Comparison of ENCODE assay signal across 1 cellular context in the genomic region with DNA sequence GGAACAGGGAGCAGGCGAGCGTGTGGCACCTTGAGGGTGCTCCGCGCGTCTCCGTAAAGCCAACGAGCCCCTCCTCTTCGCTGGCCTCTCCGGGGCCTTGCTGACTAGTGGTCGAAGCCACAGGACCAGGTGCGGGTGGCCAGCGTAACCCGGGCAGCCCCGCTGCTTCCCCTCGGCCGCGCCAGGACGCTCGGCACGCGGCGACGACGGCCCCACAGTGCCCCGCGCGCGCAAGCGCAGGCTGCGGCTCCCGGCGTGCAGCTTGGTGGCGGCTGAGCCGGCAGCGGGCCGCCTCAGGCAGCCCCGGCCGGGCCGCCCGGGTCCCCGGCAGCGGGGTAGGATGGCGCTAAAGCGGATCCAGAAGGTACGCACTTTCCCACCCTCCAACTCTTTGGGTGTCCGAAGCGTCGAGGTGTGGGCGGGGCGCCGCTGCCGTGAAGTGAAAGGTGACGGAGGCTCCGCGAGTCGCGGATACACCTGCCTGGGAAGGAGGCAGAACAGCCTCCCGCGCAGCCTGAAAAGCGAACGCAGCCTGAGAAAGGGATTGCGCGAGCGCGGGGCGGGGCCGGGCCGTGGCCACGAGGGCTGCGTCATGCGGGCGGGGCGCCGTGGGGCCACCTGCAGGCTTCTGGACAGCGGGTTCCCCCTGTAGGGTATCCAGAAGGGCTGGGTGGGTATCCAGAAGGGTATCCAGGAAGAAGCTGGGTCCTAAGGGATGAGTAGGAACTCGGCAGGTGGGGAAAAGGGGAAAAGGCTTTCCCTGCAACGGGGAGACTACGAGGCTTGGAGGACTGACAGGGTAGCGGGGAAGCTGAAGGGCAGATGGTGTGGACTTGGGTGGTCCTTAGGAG.
TF ChIP-seq lines count a peak whose summit lies in the region.

A gene (plus strand): TSS at position 244 of the 851 bp plus-strand sequence. CDS start 97 bp downstream, at position 341.

TF ChIP-seq in HepG2, 621 proteins besides CTCF, POLR2A, EP300 and RAD21 (continued from another document and continues in another):
- TF ChIP-seq, protein P1, sequence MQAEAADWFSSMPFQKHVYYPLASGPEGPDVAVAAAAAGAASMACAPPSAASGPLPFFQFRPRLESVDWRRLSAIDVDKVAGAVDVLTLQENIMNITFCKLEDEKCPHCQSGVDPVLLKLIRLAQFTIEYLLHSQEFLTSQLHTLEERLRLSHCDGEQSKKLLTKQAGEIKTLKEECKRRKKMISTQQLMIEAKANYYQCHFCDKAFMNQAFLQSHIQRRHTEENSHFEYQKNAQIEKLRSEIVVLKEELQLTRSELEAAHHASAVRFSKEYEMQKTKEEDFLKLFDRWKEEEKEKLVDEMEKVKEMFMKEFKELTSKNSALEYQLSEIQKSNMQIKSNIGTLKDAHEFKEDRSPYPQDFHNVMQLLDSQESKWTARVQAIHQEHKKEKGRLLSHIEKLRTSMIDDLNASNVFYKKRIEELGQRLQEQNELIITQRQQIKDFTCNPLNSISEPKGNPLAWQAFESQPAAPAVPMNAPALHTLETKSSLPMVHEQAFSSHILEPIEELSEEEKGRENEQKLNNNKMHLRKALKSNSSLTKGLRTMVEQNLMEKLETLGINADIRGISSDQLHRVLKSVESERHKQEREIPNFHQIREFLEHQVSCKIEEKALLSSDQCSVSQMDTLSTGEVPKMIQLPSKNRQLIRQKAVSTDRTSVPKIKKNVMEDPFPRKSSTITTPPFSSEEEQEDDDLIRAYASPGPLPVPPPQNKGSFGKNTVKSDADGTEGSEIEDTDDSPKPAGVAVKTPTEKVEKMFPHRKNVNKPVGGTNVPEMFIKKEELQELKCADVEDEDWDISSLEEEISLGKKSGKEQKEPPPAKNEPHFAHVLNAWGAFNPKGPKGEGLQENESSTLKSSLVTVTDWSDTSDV (CRISPR knock-in tag; IDR thresholded peaks at IDR 0.05), result peak; percentile 99
- no peak for TF ChIP-seq HNF4G (IDR thresholded peaks at IDR 0.05; ENCODE audit: borderline replicate concordance, low read depth, low read length)
- TF ChIP-seq HNF4G (CRISPR knock-in tag; IDR thresholded peaks at IDR 0.05; ENCODE audit: borderline replicate concordance, low read depth), result 0 out of 2 replicates have a peak, but pooled peaks have one; percentile 1
- TF ChIP-seq ZFYVE20 (CRISPR knock-in tag; IDR thresholded peaks at IDR 0.05; ENCODE audit: borderline replicate concordance, low read depth), result peak; percentile 73
- TF ChIP-seq, protein P2, sequence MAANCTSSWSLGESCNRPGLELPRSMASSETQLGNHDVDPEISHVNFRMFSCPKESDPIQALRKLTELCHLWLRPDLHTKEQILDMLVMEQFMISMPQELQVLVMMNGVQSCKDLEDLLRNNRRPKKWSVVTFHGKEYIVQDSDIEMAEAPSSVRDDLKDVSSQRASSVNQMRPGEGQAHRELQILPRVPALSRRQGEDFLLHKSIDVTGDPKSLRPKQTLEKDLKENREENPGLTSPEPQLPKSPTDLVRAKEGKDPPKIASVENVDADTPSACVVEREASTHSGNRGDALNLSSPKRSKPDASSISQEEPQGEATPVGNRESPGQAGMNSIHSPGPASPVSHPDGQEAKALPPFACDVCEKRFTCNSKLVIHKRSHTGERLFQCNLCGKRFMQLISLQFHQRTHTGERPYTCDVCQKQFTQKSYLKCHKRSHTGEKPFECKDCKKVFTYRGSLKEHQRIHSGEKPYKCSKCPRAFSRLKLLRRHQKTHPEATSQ (CRISPR knock-in tag; IDR thresholded peaks at IDR 0.05; ENCODE audit: borderline replicate concordance), result peak; percentile 46; the same call in 1 of the 2 replicates
- TF ChIP-seq NFYB (CRISPR knock-in tag; IDR thresholded peaks at IDR 0.05), result no peak
- TF ChIP-seq KAT8 (CRISPR knock-in tag; IDR thresholded peaks at IDR 0.05), result peak; percentile 77
- TF ChIP-seq RBM39 (IDR thresholded peaks at IDR 0.05; ENCODE audit: low read depth, low read length, poor library complexity, severe bottlenecking), result peak; percentile 30
- TF ChIP-seq, protein P3, sequence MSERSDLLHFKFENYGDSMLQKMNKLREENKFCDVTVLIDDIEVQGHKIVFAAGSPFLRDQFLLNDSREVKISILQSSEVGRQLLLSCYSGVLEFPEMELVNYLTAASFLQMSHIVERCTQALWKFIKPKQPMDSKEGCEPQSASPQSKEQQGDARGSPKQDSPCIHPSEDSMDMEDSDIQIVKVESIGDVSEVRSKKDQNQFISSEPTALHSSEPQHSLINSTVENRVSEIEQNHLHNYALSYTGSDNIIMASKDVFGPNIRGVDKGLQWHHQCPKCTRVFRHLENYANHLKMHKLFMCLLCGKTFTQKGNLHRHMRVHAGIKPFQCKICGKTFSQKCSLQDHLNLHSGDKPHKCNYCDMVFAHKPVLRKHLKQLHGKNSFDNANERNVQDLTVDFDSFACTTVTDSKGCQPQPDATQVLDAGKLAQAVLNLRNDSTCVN (CRISPR knock-in tag; IDR thresholded peaks at IDR 0.05; ENCODE audit: borderline replicate concordance), result peak; percentile 93; the same call in 1 of the 2 replicates
- TF ChIP-seq, protein P4, sequence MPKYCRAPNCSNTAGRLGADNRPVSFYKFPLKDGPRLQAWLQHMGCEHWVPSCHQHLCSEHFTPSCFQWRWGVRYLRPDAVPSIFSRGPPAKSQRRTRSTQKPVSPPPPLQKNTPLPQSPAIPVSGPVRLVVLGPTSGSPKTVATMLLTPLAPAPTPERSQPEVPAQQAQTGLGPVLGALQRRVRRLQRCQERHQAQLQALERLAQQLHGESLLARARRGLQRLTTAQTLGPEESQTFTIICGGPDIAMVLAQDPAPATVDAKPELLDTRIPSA (CRISPR knock-in tag; IDR thresholded peaks at IDR 0.05; ENCODE audit: borderline replicate concordance), result no peak; the same call in none of the 2 replicates
- TF ChIP-seq, protein P5, sequence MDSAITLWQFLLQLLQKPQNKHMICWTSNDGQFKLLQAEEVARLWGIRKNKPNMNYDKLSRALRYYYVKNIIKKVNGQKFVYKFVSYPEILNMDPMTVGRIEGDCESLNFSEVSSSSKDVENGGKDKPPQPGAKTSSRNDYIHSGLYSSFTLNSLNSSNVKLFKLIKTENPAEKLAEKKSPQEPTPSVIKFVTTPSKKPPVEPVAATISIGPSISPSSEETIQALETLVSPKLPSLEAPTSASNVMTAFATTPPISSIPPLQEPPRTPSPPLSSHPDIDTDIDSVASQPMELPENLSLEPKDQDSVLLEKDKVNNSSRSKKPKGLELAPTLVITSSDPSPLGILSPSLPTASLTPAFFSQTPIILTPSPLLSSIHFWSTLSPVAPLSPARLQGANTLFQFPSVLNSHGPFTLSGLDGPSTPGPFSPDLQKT (CRISPR knock-in tag; IDR thresholded peaks at IDR 0.05; ENCODE audit: borderline replicate concordance), result no peak
- TF ChIP-seq, protein P6, sequence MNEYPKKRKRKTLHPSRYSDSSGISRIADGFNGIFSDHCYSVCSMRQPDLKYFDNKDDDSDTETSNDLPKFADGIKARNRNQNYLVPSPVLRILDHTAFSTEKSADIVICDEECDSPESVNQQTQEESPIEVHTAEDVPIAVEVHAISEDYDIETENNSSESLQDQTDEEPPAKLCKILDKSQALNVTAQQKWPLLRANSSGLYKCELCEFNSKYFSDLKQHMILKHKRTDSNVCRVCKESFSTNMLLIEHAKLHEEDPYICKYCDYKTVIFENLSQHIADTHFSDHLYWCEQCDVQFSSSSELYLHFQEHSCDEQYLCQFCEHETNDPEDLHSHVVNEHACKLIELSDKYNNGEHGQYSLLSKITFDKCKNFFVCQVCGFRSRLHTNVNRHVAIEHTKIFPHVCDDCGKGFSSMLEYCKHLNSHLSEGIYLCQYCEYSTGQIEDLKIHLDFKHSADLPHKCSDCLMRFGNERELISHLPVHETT (CRISPR knock-in tag; conservative IDR thresholded peaks at IDR 0.05), result peak; percentile 50; the same call in 1 of the 2 replicates
- TF ChIP-seq GABPB1 (CRISPR knock-in tag; IDR thresholded peaks at IDR 0.05), result peak; percentile 74; the same call in 1 of the 2 replicates
- TF ChIP-seq NFKB2 (CRISPR knock-in tag; IDR thresholded peaks at IDR 0.05; ENCODE audit: borderline replicate concordance), result peak; percentile 89; the same call in 1 of the 2 replicates
- no peak for TF ChIP-seq ZNF7 (CRISPR knock-in tag; IDR thresholded peaks at IDR 0.05)
- peak; percentile 77; the same call in 1 of the 2 replicates for TF ChIP-seq HDAC2 (CRISPR knock-in tag; IDR thresholded peaks at IDR 0.05)
- peak; percentile 71; the same call in 1 of the 2 replicates for TF ChIP-seq PRMT3 (CRISPR knock-in tag; IDR thresholded peaks at IDR 0.05; ENCODE audit: borderline replicate concordance, low read depth)
- peak; percentile 95 for TF ChIP-seq YEATS4 (CRISPR knock-in tag; IDR thresholded peaks at IDR 0.05; ENCODE audit: borderline replicate concordance)
- TF ChIP-seq, protein P7, sequence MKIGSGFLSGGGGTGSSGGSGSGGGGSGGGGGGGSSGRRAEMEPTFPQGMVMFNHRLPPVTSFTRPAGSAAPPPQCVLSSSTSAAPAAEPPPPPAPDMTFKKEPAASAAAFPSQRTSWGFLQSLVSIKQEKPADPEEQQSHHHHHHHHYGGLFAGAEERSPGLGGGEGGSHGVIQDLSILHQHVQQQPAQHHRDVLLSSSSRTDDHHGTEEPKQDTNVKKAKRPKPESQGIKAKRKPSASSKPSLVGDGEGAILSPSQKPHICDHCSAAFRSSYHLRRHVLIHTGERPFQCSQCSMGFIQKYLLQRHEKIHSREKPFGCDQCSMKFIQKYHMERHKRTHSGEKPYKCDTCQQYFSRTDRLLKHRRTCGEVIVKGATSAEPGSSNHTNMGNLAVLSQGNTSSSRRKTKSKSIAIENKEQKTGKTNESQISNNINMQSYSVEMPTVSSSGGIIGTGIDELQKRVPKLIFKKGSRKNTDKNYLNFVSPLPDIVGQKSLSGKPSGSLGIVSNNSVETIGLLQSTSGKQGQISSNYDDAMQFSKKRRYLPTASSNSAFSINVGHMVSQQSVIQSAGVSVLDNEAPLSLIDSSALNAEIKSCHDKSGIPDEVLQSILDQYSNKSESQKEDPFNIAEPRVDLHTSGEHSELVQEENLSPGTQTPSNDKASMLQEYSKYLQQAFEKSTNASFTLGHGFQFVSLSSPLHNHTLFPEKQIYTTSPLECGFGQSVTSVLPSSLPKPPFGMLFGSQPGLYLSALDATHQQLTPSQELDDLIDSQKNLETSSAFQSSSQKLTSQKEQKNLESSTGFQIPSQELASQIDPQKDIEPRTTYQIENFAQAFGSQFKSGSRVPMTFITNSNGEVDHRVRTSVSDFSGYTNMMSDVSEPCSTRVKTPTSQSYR (CRISPR knock-in tag; IDR thresholded peaks at IDR 0.05; ENCODE audit: borderline replicate concordance), result no peak
- TF ChIP-seq SMAD1 (CRISPR knock-in tag; IDR thresholded peaks at IDR 0.05; ENCODE audit: borderline replicate concordance, low read depth), result no peak; the same call in 1 of the 2 replicates
- TF ChIP-seq RBAK (CRISPR knock-in tag; IDR thresholded peaks at IDR 0.05), result no peak
- 0 out of 2 replicates have a peak, but pooled peaks have one; percentile 28 for TF ChIP-seq ZNF816 (CRISPR knock-in tag; IDR thresholded peaks at IDR 0.05; ENCODE audit: borderline replicate concordance)
- TF ChIP-seq IRX3 (CRISPR knock-in tag; IDR thresholded peaks at IDR 0.05; ENCODE audit: borderline replicate concordance, low read depth), result peak; percentile 89
- TF ChIP-seq, protein P8, sequence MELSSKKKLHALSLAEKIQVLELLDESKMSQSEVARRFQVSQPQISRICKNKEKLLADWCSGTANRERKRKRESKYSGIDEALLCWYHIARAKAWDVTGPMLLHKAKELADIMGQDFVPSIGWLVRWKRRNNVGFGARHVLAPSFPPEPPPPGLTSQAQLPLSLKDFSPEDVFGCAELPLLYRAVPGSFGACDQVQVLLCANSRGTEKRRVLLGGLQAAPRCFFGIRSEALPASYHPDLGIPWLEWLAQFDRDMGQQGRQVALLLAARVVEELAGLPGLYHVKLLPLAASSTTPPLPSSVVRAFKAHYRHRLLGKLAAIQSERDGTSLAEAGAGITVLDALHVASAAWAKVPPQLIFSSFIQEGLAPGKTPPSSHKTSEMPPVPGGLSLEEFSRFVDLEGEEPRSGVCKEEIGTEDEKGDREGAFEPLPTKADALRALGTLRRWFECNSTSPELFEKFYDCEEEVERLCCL (CRISPR knock-in tag; IDR thresholded peaks at IDR 0.05; ENCODE audit: borderline replicate concordance), result no peak
- TF ChIP-seq MTF2 (CRISPR knock-in tag; IDR thresholded peaks at IDR 0.05; ENCODE audit: borderline replicate concordance), result no peak
- TF ChIP-seq, protein P9, sequence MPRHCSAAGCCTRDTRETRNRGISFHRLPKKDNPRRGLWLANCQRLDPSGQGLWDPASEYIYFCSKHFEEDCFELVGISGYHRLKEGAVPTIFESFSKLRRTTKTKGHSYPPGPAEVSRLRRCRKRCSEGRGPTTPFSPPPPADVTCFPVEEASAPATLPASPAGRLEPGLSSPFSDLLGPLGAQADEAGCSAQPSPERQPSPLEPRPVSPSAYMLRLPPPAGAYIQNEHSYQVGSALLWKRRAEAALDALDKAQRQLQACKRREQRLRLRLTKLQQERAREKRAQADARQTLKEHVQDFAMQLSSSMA (CRISPR knock-in tag; IDR thresholded peaks at IDR 0.05), result no peak
- peak; percentile 74; the same call in 1 of the 2 replicates for TF ChIP-seq ZNF296 (CRISPR knock-in tag; conservative IDR thresholded peaks at IDR 0.05)
- TF ChIP-seq ZFP36L1 (CRISPR knock-in tag; IDR thresholded peaks at IDR 0.05), result peak; percentile 89; the same call in 1 of the 2 replicates
- no peak for TF ChIP-seq CC2D1A (CRISPR knock-in tag; IDR thresholded peaks at IDR 0.05)
- TF ChIP-seq, protein P10, sequence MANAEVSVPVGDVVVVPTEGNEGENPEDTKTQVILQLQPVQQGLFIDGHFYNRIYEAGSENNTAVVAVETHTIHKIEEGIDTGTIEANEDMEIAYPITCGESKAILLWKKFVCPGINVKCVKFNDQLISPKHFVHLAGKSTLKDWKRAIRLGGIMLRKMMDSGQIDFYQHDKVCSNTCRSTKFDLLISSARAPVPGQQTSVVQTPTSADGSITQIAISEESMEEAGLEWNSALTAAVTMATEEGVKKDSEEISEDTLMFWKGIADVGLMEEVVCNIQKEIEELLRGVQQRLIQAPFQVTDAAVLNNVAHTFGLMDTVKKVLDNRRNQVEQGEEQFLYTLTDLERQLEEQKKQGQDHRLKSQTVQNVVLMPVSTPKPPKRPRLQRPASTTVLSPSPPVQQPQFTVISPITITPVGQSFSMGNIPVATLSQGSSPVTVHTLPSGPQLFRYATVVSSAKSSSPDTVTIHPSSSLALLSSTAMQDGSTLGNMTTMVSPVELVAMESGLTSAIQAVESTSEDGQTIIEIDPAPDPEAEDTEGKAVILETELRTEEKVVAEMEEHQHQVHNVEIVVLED (CRISPR knock-in tag; IDR thresholded peaks at IDR 0.05; ENCODE audit: borderline replicate concordance), result peak; percentile 82
- TF ChIP-seq ZFP36 (IDR thresholded peaks at IDR 0.05; ENCODE audit: borderline replicate concordance, low read depth, low read length, partially characterized antibody), result no peak
- TF ChIP-seq CBX2 (IDR thresholded peaks at IDR 0.05; ENCODE audit: low read depth, low read length), result no peak
- no peak for TF ChIP-seq CBX2 (CRISPR knock-in tag; IDR thresholded peaks at IDR 0.05; ENCODE audit: low read depth)
- peak; percentile 80 for TF ChIP-seq CBX1 (IDR thresholded peaks at IDR 0.05; ENCODE audit: low read depth)
- TF ChIP-seq ZNF12 (CRISPR knock-in tag; IDR thresholded peaks at IDR 0.05), result peak; percentile 68; the same call in 1 of the 2 replicates
- peak; percentile 81; the same call in 1 of the 2 replicates for TF ChIP-seq ZNF510 (CRISPR knock-in tag; IDR thresholded peaks at IDR 0.05; ENCODE audit: low read depth)
- TF ChIP-seq ZNF430 (CRISPR knock-in tag; IDR thresholded peaks at IDR 0.05), result peak; percentile 93
